In genomic region chr21:27464643-27465042, GRCh38 we compare ENCODE assay signal across 18 cellular contexts.
DNase-seq lines count a peak whose midpoint lies in the region; ATAC-seq lines count a peak whose summit lies in the region.
"Had no signal": no experiment of that assay in that cellular context is flagged by ENCODE, and none has a peak within 500 bp of the region (broad histone marks: within the 10 kb centered on the region; RNA-seq: fewer than 3 reads in every experiment).

No MANE protein-coding gene starts in this region.

- ATAC-seq in esophagus mucosa = no peak
- ATAC-seq in GM19455 (IDR thresholded peaks at IDR 0.05; ENCODE audit: unreplicated experiment) = no peak

- DNase-seq in A172 (ENCODE audit: low spot score) = peak; percentile 20
- peak; percentile 24 for DNase-seq in GM03348 (ENCODE audit: low spot score)
- peak; percentile 23 for DNase-seq in amniotic epithelial cell (ENCODE audit: low read depth)
- DNase-seq in glomerular visceral epithelial cell (ENCODE audit: extremely low spot score) = peak; percentile 23
- no peak for DNase-seq in activated effector memory CD4-positive, alpha-beta T cell treated with anti-CD3 and anti-CD28 coated beads, Interleukin-2, amount 50 U/mL, for 16 hours
- no peak for DNase-seq in NK-92 treated with Interleukin-12 subunit alpha and Interleukin-12 subunit beta, amount 100 ng/mL, for 24 hours (lab: John Stamatoyannopoulos, UW)
- DNase-seq: Caco-2, DMS79 treated with DMSO at 0.1 percent for 48 hours, GOT3, HFFc6, Karpas-422, NCI-H187 treated with DMSO at 0.1 percent for 48 hours, NCI-H2171, NCI-H510A, NCI-H82, SIG-M5 had no signal

Comparison
In these comparisons a context has a peak if more than half of its experiments do, and no peak if none do; other contexts are left out.
1. DNase-seq: peak in A172 (single experiment), GM03348 (single experiment), amniotic epithelial cell (single experiment) and glomerular visceral epithelial cell (single experiment); none in activated effector memory CD4-positive, alpha-beta T cell treated with anti-CD3 and anti-CD28 coated beads, Interleukin-2, amount 50 U/mL, for 16 hours (single experiment) and NK-92 treated with Interleukin-12 subunit alpha and Interleukin-12 subunit beta, amount 100 ng/mL, for 24 hours (single experiment).